Comparison of ENCODE assay signal across 28 cellular contexts in the genomic region with DNA sequence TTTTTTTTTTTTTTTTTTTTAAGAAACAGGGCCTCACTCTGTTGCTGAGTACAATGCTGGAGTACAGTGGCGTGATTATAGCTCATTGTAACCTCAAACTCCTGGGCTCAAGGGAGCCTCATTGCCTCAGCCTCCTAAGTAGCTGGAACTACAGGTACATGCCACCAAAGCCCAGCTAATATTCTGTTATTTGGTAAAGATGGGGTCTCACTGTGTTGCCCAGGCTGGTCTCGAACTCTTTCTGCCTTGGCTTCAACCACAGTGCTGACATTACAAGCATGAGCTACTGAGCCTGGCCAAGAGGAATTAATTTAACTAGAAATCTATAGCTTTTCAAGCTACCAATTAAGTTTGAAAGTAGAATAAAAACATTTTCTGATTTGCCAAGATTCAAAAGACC. TPM values are rescaled to one million over a fixed set of nuclear protein-coding genes. Genes with fewer than 3 reads are reported as not detected.
DNase-seq lines count a peak whose midpoint lies in the region; ATAC-seq, FAIRE-seq and TF ChIP-seq lines count a peak whose summit lies in the region.
"Had no signal": no experiment of that assay in that cellular context is flagged by ENCODE, and none has a peak within 500 bp of the region (broad histone marks: within the 10 kb centered on the region; RNA-seq: fewer than 3 reads in every experiment).

No MANE protein-coding gene starts in this region.

- peaks cover 7% of the 10 kb centered on the region; the same call in 1 of the 2 replicates for H3K4me1 ChIP-seq in GM23338 (ENCODE audit: insufficient read depth)
- peaks cover 0 to 4% (median 0%) of the 10 kb centered on the region in 4 experiments; a peak in 2 of 7 replicates for H3K4me1 ChIP-seq in H1 (replicated peaks in 1 of 4; ENCODE audit: control insufficient read depth in 3 of 4, insufficient read depth in 4 of 4, low read length in 3 of 4)
- H3K4me1 ChIP-seq: BE2C, BLaER1 had no signal

- no peak overlapping the region for H3K27ac ChIP-seq in GM23338 (ENCODE audit: low read depth)
- no peak overlapping the region for H3K27ac ChIP-seq in H1 (ENCODE audit: low read depth, low read length)
- H3K27ac ChIP-seq: BLaER1 had no signal

- no peak overlapping the region for H3K23ac ChIP-seq in H1 (ENCODE audit: insufficient read length)

- H2BK5ac ChIP-seq in H1 (ENCODE audit: low read depth, low read length), result no peak overlapping the region

- no peak overlapping the region for H4K91ac ChIP-seq in H1 (replicated peaks; ENCODE audit: insufficient read length, low read length)

- WGBS in H1 (ENCODE audit: extremely low coverage in 1 of 2, insufficient coverage in 1 of 2, insufficient read length in 1 of 2, insufficient replicate concordance in 2 of 2, low coverage in 1 of 2, low lambda C conversion rate in 2 of 2, missing lambda C conversion rate in 1 of 2), 2 experiments, result 97% methylated on average over 2 of the region's 2 CpGs; no CpG with 5 or more reads in 1 of the 2 experiments

- H2BK20ac ChIP-seq in H1 (ENCODE audit: low read length), result no peak overlapping the region

- no peaks in the 10 kb centered on the region for H3K23me2 ChIP-seq in H1 (ENCODE audit: low read depth, low read length)

- H3K4me1 Mint-ChIP-seq in GM23338 (peaks cover 4% of the 10 kb centered on the region; the same call in 2 of the 3 replicates), WTC11 (peaks cover 17% of the 10 kb centered on the region)
- H3K4me1 Mint-ChIP-seq: CD14-positive monocyte had no signal

- H4K20me1 ChIP-seq in GM23338 (replicated peaks; ENCODE audit: insufficient read depth), result no peaks in the 10 kb centered on the region; the same call in 1 of the 2 replicates
- H4K20me1 ChIP-seq in H1 (replicated peaks in 1 of 2; ENCODE audit: control insufficient read depth in 1 of 2, insufficient read depth in 2 of 2, low read length in 2 of 2), result no peaks in the 10 kb centered on the region

- no peak overlapping the region for H2BK15ac ChIP-seq in H1 (ENCODE audit: low read length)

- no peak overlapping the region for H3K4ac ChIP-seq in H1 (replicated peaks; ENCODE audit: insufficient read length, low read depth, low read length)

- no peak overlapping the region for H3K9ac ChIP-seq in H1 (replicated peaks in 1 of 4; ENCODE audit: extremely low read depth in 1 of 4, low read depth in 3 of 4, low read length in 3 of 4)
- H3K9ac ChIP-seq: BLaER1 had no signal

- ATAC-seq in GM23338, result no peak
- ATAC-seq in WTC11, result no peak
- ATAC-seq in left cardiac atrium, result no peak
- ATAC-seq: GM12878 had no signal

- peaks cover 2% of the 10 kb centered on the region; the same call in 1 of the 2 replicates for H3K79me1 ChIP-seq in H1 (ENCODE audit: low read depth, low read length)

- no peak overlapping the region for H2BK12ac ChIP-seq in H1 (ENCODE audit: low read depth, low read length)

- H3K9me2 ChIP-seq in GM23338 (ENCODE audit: insufficient read depth), result no peaks in the 10 kb centered on the region

- H3K36me3 Mint-ChIP-seq in GM23338 (ENCODE audit: low read depth) (peaks cover 10% of the 10 kb centered on the region), WTC11 (peaks cover 5% of the 10 kb centered on the region)

- no peak overlapping the region for H3K14ac ChIP-seq in H1 (ENCODE audit: insufficient read length)

- intact Hi-C loops in left cardiac atrium (cut with DNase I), result no loop called here

- H3K4me3 Mint-ChIP-seq in GM23338 (no peak overlapping the region), WTC11 (no peak overlapping the region)
- H3K4me3 Mint-ChIP-seq: CD14-positive monocyte; CD4-positive, alpha-beta memory T cell; CD4-positive, CD25-positive, alpha-beta regulatory T cell; CD8-positive, alpha-beta memory T cell had no signal

- TF ChIP-seq CTCF in D721Med (IDR thresholded peaks at IDR 0.05; ENCODE audit: insufficient read depth, missing control alignments), result no peak
- TF ChIP-seq CTCF in GM23338 (conservative IDR thresholded peaks at IDR 0.05; ENCODE audit: low read depth in 2 of 2), result no peak
- no peak for TF ChIP-seq CTCF in WTC11 (IDR thresholded peaks at IDR 0.05)
- no peak for TF ChIP-seq CTCF in H1 (IDR thresholded peaks at IDR 0.05; ENCODE audit: control extremely low read depth in 1 of 3, insufficient read depth in 1 of 3, low read depth in 1 of 3, low read length in 3 of 3)

- CTCF ChIA-PET in WTC11 (lab: Charles Lee) (interaction anchor here (0.6 to 1.4 kb wide), 4 partner anchors 13 to 194 kb away, joined by 3 to 4 read pairs (median 3); no protein-coding TSS in a partner anchor), H1 (lab: Charles Lee; ENCODE audit: partially characterized antibody) (interaction anchor here (0.6 to 1.3 kb wide), 9 partner anchors 8 to 1549 kb away, joined by 3 to 7 read pairs (median 3); no protein-coding TSS in a partner anchor)

- peaks cover 5% of the 10 kb centered on the region for H3K27me3 Mint-ChIP-seq in GM23338 (ENCODE audit: insufficient read depth, low read depth, poor library complexity)
- no peaks in the 10 kb centered on the region for H3K27me3 Mint-ChIP-seq in WTC11 (ENCODE audit: low read depth)
- H3K27me3 Mint-ChIP-seq: CD4-positive, alpha-beta memory T cell; CD4-positive, CD25-positive, alpha-beta regulatory T cell had no signal

- H3K18ac ChIP-seq in H1 (ENCODE audit: extremely low read depth, low read length), result no peak overlapping the region

- no peak overlapping the region for H4K5ac ChIP-seq in H1 (ENCODE audit: insufficient read length, low read depth, low read length)

- H2AK5ac ChIP-seq in H1 (ENCODE audit: low read depth, low read length), result 0 out of 2 replicates have a peak overlapping the region, but pooled peaks have one; percentile 43

- H2AFZ ChIP-seq in GM23338 (no peak overlapping the region), H1 (ENCODE audit: low read length) (no peak overlapping the region)

- H4K8ac ChIP-seq in H1 (ENCODE audit: extremely low read depth, insufficient read depth, low read length), result no peak overlapping the region

- H3K4me3 ChIP-seq in GM23338 (no peak overlapping the region), H1 (ENCODE audit: extremely low read depth in 1 of 4, insufficient read depth in 2 of 4, low read depth in 3 of 4, low read length in 4 of 4) (no peak overlapping the region)
- H3K4me3 ChIP-seq: BLaER1, GM12878 had no signal

- POLR2A ChIA-PET in WTC11 (lab: Charles Lee) (interaction anchor here (0.6 to 0.7 kb wide), 3 partner anchors 413 to 1055 kb away, joined by 3 to 5 read pairs (median 4); no protein-coding TSS in a partner anchor), H1 (lab: Charles Lee; ENCODE audit: partially characterized antibody) (interaction anchor here (0.9 kb wide), 1 partner anchor 10 kb away, joined by 3 read pairs; no protein-coding TSS in a partner anchor)

- peaks cover 15% of the 10 kb centered on the region; the same call in 1 of the 2 replicates for H3K79me2 ChIP-seq in GM23338 (replicated peaks; ENCODE audit: insufficient read depth)
- H3K79me2 ChIP-seq in H1 (ENCODE audit: control insufficient read depth in 1 of 2, insufficient read depth in 2 of 2, low read length in 2 of 2), result no peaks in the 10 kb centered on the region

- H3K27ac Mint-ChIP-seq in GM23338 (peak overlapping the region; percentile 43; the same call in 1 of the 2 replicates), WTC11 (peak overlapping the region; percentile 57; the same call in 1 of the 2 replicates)
- H3K27ac Mint-ChIP-seq: CD14-positive monocyte; CD8-positive, alpha-beta memory T cell had no signal

- H2BK120ac ChIP-seq in H1 (replicated peaks; ENCODE audit: low read depth, low read length), result no peak overlapping the region

- no peaks in the 10 kb centered on the region for H3K9me3 ChIP-seq in H1 (ENCODE audit: insufficient read depth in 2 of 2, low read depth in 1 of 2, low read length in 1 of 2)
- H3K9me3 ChIP-seq: BE2C had no signal

- FAIRE-seq in D721Med (lab: Jason Lieb, UNC), result peak; percentile 25
- no peak for FAIRE-seq in H1 (lab: Jason Lieb, UNC)
- FAIRE-seq: A204.1, GM12878, GM12892, GM18507 had no signal

- no peak overlapping the region for H3K56ac ChIP-seq in H1 (replicated peaks; ENCODE audit: insufficient read length, low read depth, low read length)

- TF ChIP-seq EP300 in H1 (IDR thresholded peaks at IDR 0.05; ENCODE audit: borderline replicate concordance in 1 of 2, low read depth in 2 of 2, low read length in 2 of 2), result no peak

- H3K9me3 Mint-ChIP-seq in GM23338 (no peaks in the 10 kb centered on the region), WTC11 (no peaks in the 10 kb centered on the region)
- H3K9me3 Mint-ChIP-seq: CD4-positive, CD25-positive, alpha-beta regulatory T cell; CD8-positive, alpha-beta memory T cell had no signal

- DNase-seq in D721Med (ENCODE audit: insufficient read length, low spot score), result no peak
- no peak for DNase-seq in GM23338 (ENCODE audit: low spot score)
- no peak for DNase-seq in WTC11 (ENCODE audit: low spot score)
- no peak for DNase-seq in H1 (ENCODE audit: low read depth in 1 of 2, low spot score in 2 of 2)
- no peak for DNase-seq in left cardiac atrium
- no peak for DNase-seq in DMS 273 (lab: John Stamatoyannopoulos, UW; ENCODE audit: unreplicated experiment)
- DNase-seq in putamen (ENCODE audit: low spot score), result no peak
- DNase-seq: 8988T; ACHN; BE2C; C1 segment of cervical spinal cord; CD4-positive, alpha-beta memory T cell; CD4-positive, CD25-positive, alpha-beta regulatory T cell; CD8-positive, alpha-beta memory T cell; COR-L47; DMS 273 treated with DMSO at 0.1 percent for 48 hours; DMS153; DMS53; DMS79; DND-41; EL; GDM1 had no signal

- H3K4me2 ChIP-seq in GM23338, result no peak overlapping the region
- H3K4me2 ChIP-seq in H1 (ENCODE audit: insufficient read depth in 1 of 2, low read depth in 2 of 2, low read length in 2 of 2), result no peak overlapping the region
- H3K4me2 ChIP-seq: BLaER1 had no signal

- no peak for TF ChIP-seq POLR2A in H1 (IDR thresholded peaks at IDR 0.05; ENCODE audit: control extremely low read depth in 1 of 2, low read depth in 2 of 2, low read length in 2 of 2)

- H3K36me3 ChIP-seq in GM23338 (ENCODE audit: insufficient read depth), result no peaks in the 10 kb centered on the region
- peaks cover 0 to 2% (median 0%) of the 10 kb centered on the region in 4 experiments; a peak in 1 of 8 replicates for H3K36me3 ChIP-seq in H1 (ENCODE audit: control insufficient read depth in 2 of 4, insufficient read depth in 4 of 4, low read length in 3 of 4)
- H3K36me3 ChIP-seq: BE2C had no signal

- TF ChIP-seq RAD21 in H1 (IDR thresholded peaks at IDR 0.05 in 1 of 2, conservative IDR thresholded peaks at IDR 0.05 in 1 of 2; ENCODE audit: low read depth in 2 of 2, low read length in 2 of 2), result no peak

- no peaks in the 10 kb centered on the region for H3F3A ChIP-seq in GM23338 (replicated peaks; ENCODE audit: low read depth)

- H3K27me3 ChIP-seq in GM23338 (ENCODE audit: insufficient read depth) (no peaks in the 10 kb centered on the region), H1 (replicated peaks in 1 of 4; ENCODE audit: control insufficient read depth in 3 of 4, extremely low read depth in 1 of 4, insufficient read depth in 3 of 4, low read length in 3 of 4) (no peaks in the 10 kb centered on the region)
- H3K27me3 ChIP-seq: BE2C, BLaER1 had no signal

RNA-seq across cellular contexts. Expression of gene DYM, which starts 27.8 kb away (rescaled TPM):
- total RNA-seq in GM23338 (2014; rRNA removed; shearing (Covaris generic)), result 74.4 and 74.6 TPM in 2 replicates
- polyA plus RNA-seq in GM23338 (2016; fragmentation: Nextera tagmentation; extraction: Ambion mirVana) (31.0 and 33.9 TPM in 2 replicates), H1 (2011; rRNA removed) (25.5 and 32.9 TPM in 2 replicates)
- total RNA-seq in WTC11 (2021) (64.1 to 71.4 TPM (median 68.9 TPM) in 3 replicates), left cardiac atrium (10 to 100 TPM; 36.2 to 50.0 TPM)
- total RNA-seq in H1 (2021; fragmentation: NEBNext Ultra II Directional; extraction: Animal tissue kit (Norgen Biotek cat#: 25700)), result 60.7 and 63.8 TPM in 2 replicates
- polyA plus RNA-seq in H1 (2011; cell fraction: cytosol; rRNA removed), result 29.7 TPM
- polyA plus RNA-seq in H1 (2011; cell fraction: nucleus; rRNA removed), result 26.4 TPM
- 29.7 to 50.9 TPM (median 34.3 TPM) in 4 replicates for polyA plus RNA-seq in H1 (2012, experiment 1 of 2)
- polyA plus RNA-seq in H1 (2012, experiment 2 of 2), result 4.5 TPM
- 36.2 TPM for polyA plus RNA-seq in H1 (2013, experiment 1 of 2)
- polyA plus RNA-seq in H1 (2013, experiment 2 of 2), result 34.9 TPM
- polyA minus RNA-seq in H1 (2011; rRNA and poly(A)+ RNA removed), result 79.1 and 91.3 TPM in 2 replicates
- 50.1 TPM for polyA minus RNA-seq in H1 (2011; cell fraction: cytosol; rRNA and poly(A)+ RNA removed)
- polyA minus RNA-seq in H1 (2011; cell fraction: nucleus; rRNA and poly(A)+ RNA removed), result 183 TPM

RNA-seq across cellular contexts. Expression of gene C18orf32, which starts 54.4 kb away (rescaled TPM):
- total RNA-seq in GM23338 (2014; rRNA removed; shearing (Covaris generic)), result 22.4 and 25.3 TPM in 2 replicates
- polyA plus RNA-seq in GM23338 (2016; fragmentation: Nextera tagmentation; extraction: Ambion mirVana) (72.4 and 82.3 TPM in 2 replicates), H1 (2011; rRNA removed) (14.9 and 17.3 TPM in 2 replicates)
- total RNA-seq in WTC11 (2021) (28.7 to 32.5 TPM (median 32.1 TPM) in 3 replicates), left cardiac atrium (10 to 100 TPM; 50.4 to 55.5 TPM)
- total RNA-seq in H1 (2021; fragmentation: NEBNext Ultra II Directional; extraction: Animal tissue kit (Norgen Biotek cat#: 25700)), result 20.1 and 22.9 TPM in 2 replicates
- 21.1 TPM for polyA plus RNA-seq in H1 (2011; cell fraction: cytosol; rRNA removed)
- 11.5 TPM for polyA plus RNA-seq in H1 (2011; cell fraction: nucleus; rRNA removed)
- polyA plus RNA-seq in H1 (2012, experiment 1 of 2), result 5.7 to 9.1 TPM (median 8.2 TPM) in 4 replicates
- polyA plus RNA-seq in H1 (2012, experiment 2 of 2), result 17.5 TPM
- 39.6 TPM for polyA plus RNA-seq in H1 (2013, experiment 1 of 2)
- polyA plus RNA-seq in H1 (2013, experiment 2 of 2), result 42.4 TPM
- 1.1 and 1.7 TPM in 2 replicates for polyA minus RNA-seq in H1 (2011; rRNA and poly(A)+ RNA removed)
- 8.6 TPM for polyA minus RNA-seq in H1 (2011; cell fraction: cytosol; rRNA and poly(A)+ RNA removed)
- 6.0 TPM for polyA minus RNA-seq in H1 (2011; cell fraction: nucleus; rRNA and poly(A)+ RNA removed)

RNA-seq across cellular contexts. Expression of gene RPL17, which starts 59.7 kb away (rescaled TPM):
- total RNA-seq in GM23338 (2014; rRNA removed; shearing (Covaris generic)), result 1,557 and 1,628 TPM in 2 replicates
- polyA plus RNA-seq in GM23338 (2016; fragmentation: Nextera tagmentation; extraction: Ambion mirVana) (2,501 and 2,645 TPM in 2 replicates), H1 (2011; rRNA removed) (2,550 and 4,330 TPM in 2 replicates)
- total RNA-seq in WTC11 (2021) (2,395 to 2,803 TPM (median 2,637 TPM) in 3 replicates), left cardiac atrium (1,000 to 10,000 TPM in 1 of 2 donors, 100 to 1,000 TPM in 1; 969 to 1,007 TPM)
- total RNA-seq in H1 (2021; fragmentation: NEBNext Ultra II Directional; extraction: Animal tissue kit (Norgen Biotek cat#: 25700)), result 2,692 and 2,707 TPM in 2 replicates
- polyA plus RNA-seq in H1 (2011; cell fraction: cytosol; rRNA removed), result 4,763 TPM
- 1,813 TPM for polyA plus RNA-seq in H1 (2011; cell fraction: nucleus; rRNA removed)
- 3,622 to 5,232 TPM (median 4,180 TPM) in 4 replicates for polyA plus RNA-seq in H1 (2012, experiment 1 of 2)
- polyA plus RNA-seq in H1 (2012, experiment 2 of 2), result 1,892 TPM
- 4,430 TPM for polyA plus RNA-seq in H1 (2013, experiment 1 of 2)
- polyA plus RNA-seq in H1 (2013, experiment 2 of 2), result 4,563 TPM
- polyA minus RNA-seq in H1 (2011; rRNA and poly(A)+ RNA removed), result 1,374 and 2,105 TPM in 2 replicates
- polyA minus RNA-seq in H1 (2011; cell fraction: cytosol; rRNA and poly(A)+ RNA removed), result 674 TPM
- polyA minus RNA-seq in H1 (2011; cell fraction: nucleus; rRNA and poly(A)+ RNA removed), result 1,076 TPM
